28 cellular contexts compared by ENCODE assay signal in genomic region chr20:8877294-8877693, GRCh38.
"Had no signal": no experiment of that assay in that cellular context is flagged by ENCODE, and none has a peak within 500 bp of the region (broad histone marks: within the 10 kb centered on the region; RNA-seq: fewer than 3 reads in every experiment).

No MANE protein-coding gene starts in this region.

- H3K27me3 Mint-ChIP-seq: naive thymus-derived CD8-positive, alpha-beta T cell; natural killer cell treated with Interleukin-12 subunit alpha and Interleukin-12 subunit beta and Interleukin-15 and Interleukin-18, amount 100 ng/mL, for 72 hours; progenitor cell of endocrine pancreas; stimulated activated naive B cell treated with anti-CD40 and anti-IgM and Interleukin-4, amounts not matched to agents 10 μg/mL and 1 μg/mL and 100 μg/mL, for 72 hours; stimulated activated naive CD8-positive, alpha-beta T cell treated with anti-CD3 and anti-CD28 coated beads, Interleukin-15, Interleukin-2, amounts not matched to agents 100 ng/mL and 50 ng/mL, for 24 hours had no signal

- H3K27me3 ChIP-seq: neural progenitor cell, ovary, right lobe of liver, sigmoid colon, stomach, thyroid gland, tibial nerve, upper lobe of left lung had no signal

- H3K9me3 ChIP-seq: ovary, psoas muscle, right lobe of liver, sigmoid colon, stomach, thoracic aorta, thyroid gland, tibial nerve, upper lobe of left lung had no signal

- H3K4me3 Mint-ChIP-seq: naive thymus-derived CD8-positive, alpha-beta T cell; natural killer cell treated with Interleukin-12 subunit alpha and Interleukin-12 subunit beta and Interleukin-15 and Interleukin-18, amount 100 ng/mL, for 72 hours; nephron progenitor cell; neural progenitor cell; stimulated activated effector memory CD8-positive, alpha-beta T cell treated with anti-CD3 and anti-CD28 coated beads, Interleukin-12 subunit alpha, Interleukin-12 subunit beta, amount 100 ng/mL, for 72 hours; stimulated activated naive B cell treated with anti-CD40 and anti-IgM and Interleukin-4, amounts not matched to agents 10 μg/mL and 1 μg/mL and 100 μg/mL, for 72 hours; stimulated activated naive CD8-positive, alpha-beta T cell treated with anti-CD3 and anti-CD28 coated beads, Interleukin-15, Interleukin-2, amounts not matched to agents 100 ng/mL and 50 ng/mL, for 24 hours had no signal

- H2AFZ ChIP-seq: neural progenitor cell, parathyroid adenoma had no signal

- H3K4me2 ChIP-seq: neural progenitor cell had no signal

- H3K4me1 Mint-ChIP-seq: naive thymus-derived CD8-positive, alpha-beta T cell; stimulated activated effector memory CD8-positive, alpha-beta T cell treated with anti-CD3 and anti-CD28 coated beads, Interleukin-12 subunit alpha, Interleukin-12 subunit beta, amount 100 ng/mL, for 72 hours; stimulated activated naive B cell treated with anti-CD40 and anti-IgM and Interleukin-4, amounts not matched to agents 10 μg/mL and 1 μg/mL and 100 μg/mL, for 72 hours had no signal

- H3K36me3 Mint-ChIP-seq: natural killer cell treated with Interleukin-12 subunit alpha and Interleukin-12 subunit beta and Interleukin-15 and Interleukin-18, amount 100 ng/mL, for 72 hours; neural progenitor cell; stimulated activated effector memory CD8-positive, alpha-beta T cell treated with anti-CD3 and anti-CD28 coated beads, Interleukin-12 subunit alpha, Interleukin-12 subunit beta, amount 100 ng/mL, for 72 hours; stimulated activated naive B cell treated with anti-CD40 and anti-IgM and Interleukin-4, amounts not matched to agents 10 μg/mL and 1 μg/mL and 100 μg/mL, for 72 hours had no signal

- FAIRE-seq: small intestine had no signal

- H3K27ac ChIP-seq: neural progenitor cell, ovary, parathyroid adenoma, psoas muscle, right lobe of liver, sigmoid colon, stomach, thoracic aorta, thyroid gland, tibial nerve, upper lobe of left lung had no signal

- H3K9ac ChIP-seq: neural progenitor cell, parathyroid adenoma had no signal

- H3K79me2 ChIP-seq: parathyroid adenoma had no signal

- H3K4me1 ChIP-seq: neural progenitor cell, parathyroid adenoma, psoas muscle, right lobe of liver, stomach, thyroid gland, tibial nerve, upper lobe of left lung had no signal

- H3K27ac Mint-ChIP-seq: naive thymus-derived CD8-positive, alpha-beta T cell; natural killer cell treated with Interleukin-12 subunit alpha and Interleukin-12 subunit beta and Interleukin-15 and Interleukin-18, amount 100 ng/mL, for 72 hours; nephron progenitor cell; neural progenitor cell; progenitor cell of endocrine pancreas; stimulated activated effector memory CD8-positive, alpha-beta T cell treated with anti-CD3 and anti-CD28 coated beads, Interleukin-12 subunit alpha, Interleukin-12 subunit beta, amount 100 ng/mL, for 72 hours; stimulated activated naive B cell treated with anti-CD40 and anti-IgM and Interleukin-4, amounts not matched to agents 10 μg/mL and 1 μg/mL and 100 μg/mL, for 72 hours; stimulated activated naive CD8-positive, alpha-beta T cell treated with anti-CD3 and anti-CD28 coated beads, Interleukin-15, Interleukin-2, amounts not matched to agents 100 ng/mL and 50 ng/mL, for 24 hours had no signal

- H3K9me3 Mint-ChIP-seq: naive thymus-derived CD8-positive, alpha-beta T cell; natural killer cell treated with Interleukin-12 subunit alpha and Interleukin-12 subunit beta and Interleukin-15 and Interleukin-18, amount 100 ng/mL, for 72 hours; nephron progenitor cell; stimulated activated effector memory CD8-positive, alpha-beta T cell treated with anti-CD3 and anti-CD28 coated beads, Interleukin-12 subunit alpha, Interleukin-12 subunit beta, amount 100 ng/mL, for 72 hours; stimulated activated naive B cell treated with anti-CD40 and anti-IgM and Interleukin-4, amounts not matched to agents 10 μg/mL and 1 μg/mL and 100 μg/mL, for 72 hours; stimulated activated naive CD8-positive, alpha-beta T cell treated with anti-CD3 and anti-CD28 coated beads, Interleukin-15, Interleukin-2, amounts not matched to agents 100 ng/mL and 50 ng/mL, for 24 hours had no signal

- ATAC-seq: naive thymus-derived CD8-positive, alpha-beta T cell; natural killer cell treated with Interleukin-12 subunit alpha and Interleukin-12 subunit beta and Interleukin-15 and Interleukin-18, amount 100 ng/mL, for 72 hours; psoas muscle; right cardiac atrium; right lobe of liver; stimulated activated effector memory CD8-positive, alpha-beta T cell treated with anti-CD3 and anti-CD28 coated beads, Interleukin-12 subunit alpha, Interleukin-12 subunit beta, amount 100 ng/mL, for 72 hours; stimulated activated naive B cell treated with anti-CD40 and anti-IgM and Interleukin-4, amounts not matched to agents 10 μg/mL and 1 μg/mL and 100 μg/mL, for 72 hours had no signal

- DNase-seq: naive thymus-derived CD8-positive, alpha-beta T cell; nephron progenitor cell; occipital lobe; ovary; posterior cingulate gyrus; psoas muscle; right cardiac atrium; right lobe of liver; sigmoid colon; small intestine; stimulated activated CD4-positive, alpha-beta T cell treated with anti-CD3 and anti-CD28 coated beads, Interleukin-15, amount 100 ng/mL, for 24 hours; stimulated activated CD4-positive, alpha-beta T cell treated with anti-CD3 and anti-CD28 coated beads, Interleukin-2, amount 100 ng/mL, for 24 hours; stimulated activated CD4-positive, alpha-beta T cell treated with anti-CD3 and anti-CD28 coated beads, Interleukin-2, amount 100 ng/mL, for 48 hours; stimulated activated CD4-positive, alpha-beta T cell treated with anti-CD3 and anti-CD28 coated beads, Interleukin-4, amount 100 ng/mL, for 24 hours; stimulated activated naive B cell treated with anti-CD40 and anti-IgM and Interleukin-4, amounts not matched to agents 10 μg/mL and 1 μg/mL and 100 μg/mL, for 72 hours; stimulated activated naive CD4-positive, alpha-beta T cell treated with Interleukin-2 at 50 U/mL for 16 hours; stomach; thyroid gland; trophoblast cell; upper lobe of left lung had no signal

- H3K36me3 ChIP-seq: neural progenitor cell, ovary, right lobe of liver, thoracic aorta, thyroid gland, upper lobe of left lung had no signal

- H3K4me3 ChIP-seq: neural progenitor cell, ovary, psoas muscle, right lobe of liver, sigmoid colon, stomach, thoracic aorta, thyroid gland, tibial nerve, upper lobe of left lung had no signal
